1 cellular context compared by ENCODE assay signal in the genomic region with DNA sequence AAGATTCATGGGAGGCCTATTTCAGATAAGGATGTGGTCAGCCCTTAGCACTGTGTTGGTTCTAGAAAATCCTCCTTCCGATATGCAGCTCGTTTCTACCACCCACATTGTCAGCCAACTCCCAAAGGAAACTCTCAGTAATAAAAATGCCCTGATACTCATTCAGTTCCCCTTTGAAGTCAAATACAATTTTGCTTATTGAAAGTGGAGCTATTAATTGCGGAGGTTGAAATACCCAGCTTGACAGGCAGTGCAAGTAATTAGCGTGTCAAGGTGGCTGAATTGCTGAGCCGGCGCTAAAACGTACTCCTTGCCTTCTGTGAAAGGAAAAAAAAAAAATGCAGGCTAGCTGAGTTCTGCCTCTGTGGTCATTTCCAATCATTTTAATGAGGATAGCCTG.
TF ChIP-seq lines count a peak whose summit lies in the region.

No MANE protein-coding gene starts in this region.

TF ChIP-seq in SK-N-SH treated with all-trans-retinoic acid at 6 μM for 48 hours, 23 proteins besides CTCF, POLR2A, EP300 and RAD21 (continued from another document):
- TF ChIP-seq, protein P1, sequence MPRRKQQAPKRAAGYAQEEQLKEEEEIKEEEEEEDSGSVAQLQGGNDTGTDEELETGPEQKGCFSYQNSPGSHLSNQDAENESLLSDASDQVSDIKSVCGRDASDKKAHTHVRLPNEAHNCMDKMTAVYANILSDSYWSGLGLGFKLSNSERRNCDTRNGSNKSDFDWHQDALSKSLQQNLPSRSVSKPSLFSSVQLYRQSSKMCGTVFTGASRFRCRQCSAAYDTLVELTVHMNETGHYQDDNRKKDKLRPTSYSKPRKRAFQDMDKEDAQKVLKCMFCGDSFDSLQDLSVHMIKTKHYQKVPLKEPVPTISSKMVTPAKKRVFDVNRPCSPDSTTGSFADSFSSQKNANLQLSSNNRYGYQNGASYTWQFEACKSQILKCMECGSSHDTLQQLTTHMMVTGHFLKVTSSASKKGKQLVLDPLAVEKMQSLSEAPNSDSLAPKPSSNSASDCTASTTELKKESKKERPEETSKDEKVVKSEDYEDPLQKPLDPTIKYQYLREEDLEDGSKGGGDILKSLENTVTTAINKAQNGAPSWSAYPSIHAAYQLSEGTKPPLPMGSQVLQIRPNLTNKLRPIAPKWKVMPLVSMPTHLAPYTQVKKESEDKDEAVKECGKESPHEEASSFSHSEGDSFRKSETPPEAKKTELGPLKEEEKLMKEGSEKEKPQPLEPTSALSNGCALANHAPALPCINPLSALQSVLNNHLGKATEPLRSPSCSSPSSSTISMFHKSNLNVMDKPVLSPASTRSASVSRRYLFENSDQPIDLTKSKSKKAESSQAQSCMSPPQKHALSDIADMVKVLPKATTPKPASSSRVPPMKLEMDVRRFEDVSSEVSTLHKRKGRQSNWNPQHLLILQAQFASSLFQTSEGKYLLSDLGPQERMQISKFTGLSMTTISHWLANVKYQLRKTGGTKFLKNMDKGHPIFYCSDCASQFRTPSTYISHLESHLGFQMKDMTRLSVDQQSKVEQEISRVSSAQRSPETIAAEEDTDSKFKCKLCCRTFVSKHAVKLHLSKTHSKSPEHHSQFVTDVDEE (CRISPR knock-in tag; IDR thresholded peaks at IDR 0.05) = no peak
